1 cellular context compared by ENCODE assay signal in genomic region chr9:35882996-35883395, GRCh38.
TF ChIP-seq lines count a peak whose summit lies in the region.

No MANE protein-coding gene starts in this region.

TF ChIP-seq in SK-N-SH, 30 proteins besides CTCF, POLR2A, EP300 and RAD21 (continued from another document):
- TF ChIP-seq REST (IDR thresholded peaks at IDR 0.05; ENCODE audit: low read depth, low read length) = no peak
- TF ChIP-seq FOXJ3 (CRISPR knock-in tag; IDR thresholded peaks at IDR 0.05) = no peak
- TF ChIP-seq ELF1 (IDR thresholded peaks at IDR 0.05) = no peak
- TF ChIP-seq CHD2 (IDR thresholded peaks at IDR 0.05; ENCODE audit: low read length, partially characterized antibody) = no peak
- no peak for TF ChIP-seq EZH2phosphoT487 (IDR thresholded peaks at IDR 0.05; ENCODE audit: borderline replicate concordance, low read depth)
- no peak for TF ChIP-seq POLR2AphosphoS5 (IDR thresholded peaks at IDR 0.05; ENCODE audit: low read depth, low read length)
